Comparison of ENCODE assay signal across 9 cellular contexts in genomic region chr1:210332719-210333398, GRCh38. TPM values are rescaled to one million over a fixed set of nuclear protein-coding genes. Genes with fewer than 3 reads are reported as not detected.
DNase-seq lines count a peak whose midpoint lies in the region; ATAC-seq and TF ChIP-seq lines count a peak whose summit lies in the region.
"Had no signal": no experiment of that assay in that cellular context is flagged by ENCODE, and none has a peak within 500 bp of the region (broad histone marks: within the 10 kb centered on the region; RNA-seq: fewer than 3 reads in every experiment).

No MANE protein-coding gene starts in this region.

- H4K20me1 ChIP-seq in BLaER1 treated with 17β-estradiol and CSF1 and Interleukin-3, amounts not matched to agents 10 nM and 100 nM, result no peaks in the 10 kb centered on the region

- no peak for TF ChIP-seq POLR2A in erythroblast (IDR thresholded peaks at IDR 0.05; ENCODE audit: low read length)

- peaks cover 39% of the 10 kb centered on the region for H3K4me1 Mint-ChIP-seq in activated CD8-positive, alpha-beta memory T cell treated with anti-CD3 and anti-CD28 coated beads, Interleukin-2, amount 10 ng/mL, durations not matched to agents 7 days and 5 days

- H3K27me3 ChIP-seq in BLaER1 treated with 17β-estradiol and CSF1 and Interleukin-3, amounts not matched to agents 10 nM and 100 nM, result no peaks in the 10 kb centered on the region

- H3K9me3 ChIP-seq in BLaER1 treated with 17β-estradiol and CSF1 and Interleukin-3, amounts not matched to agents 10 nM and 100 nM (replicated peaks in 1 of 11), result no peaks in the 10 kb centered on the region
- H3K9me3 ChIP-seq: neutrophil had no signal

- peak; percentile 92 for DNase-seq in activated CD8-positive, alpha-beta memory T cell treated with anti-CD3 and anti-CD28 coated beads, Interleukin-2, amount 10 ng/mL, durations not matched to agents 7 days and 5 days
- peak; percentile 6 for DNase-seq in stimulated activated CD8-positive, alpha-beta memory T cell treated with anti-CD3 and anti-CD28 coated beads, Interleukin-15, amount 100 ng/mL, for 1 hour (ENCODE audit: low read depth)
- DNase-seq in AG08395 (ENCODE audit: low spot score) (no peak), erythroblast (lab: John Stamatoyannopoulos, UW) (no peak), AG08396 (ENCODE audit: low spot score) (no peak)

- no peak overlapping the region for H3K9ac ChIP-seq in BLaER1 treated with 17β-estradiol and CSF1 and Interleukin-3, amounts not matched to agents 10 nM and 100 nM

- peak overlapping the region; percentile 45 for H3K4me3 Mint-ChIP-seq in activated CD8-positive, alpha-beta memory T cell treated with anti-CD3 and anti-CD28 coated beads, Interleukin-2, amount 10 ng/mL, durations not matched to agents 7 days and 5 days

- peak overlapping the region in 9 of 11 experiments; percentile 14 to 77 (median 53); a peak in 17 of 22 replicates for H3K4me2 ChIP-seq in BLaER1 treated with 17β-estradiol and CSF1 and Interleukin-3, amounts not matched to agents 10 nM and 100 nM

- H3K27ac Mint-ChIP-seq in activated CD8-positive, alpha-beta memory T cell treated with anti-CD3 and anti-CD28 coated beads, Interleukin-2, amount 10 ng/mL, durations not matched to agents 7 days and 5 days, result peak overlapping the region; percentile 78

- no peak overlapping the region for H3K27ac ChIP-seq in BLaER1 treated with 17β-estradiol and CSF1 and Interleukin-3, amounts not matched to agents 10 nM and 100 nM
- H3K27ac ChIP-seq: neutrophil had no signal

- no peaks in the 10 kb centered on the region for H3K9me3 Mint-ChIP-seq in activated CD8-positive, alpha-beta memory T cell treated with anti-CD3 and anti-CD28 coated beads, Interleukin-2, amount 10 ng/mL, durations not matched to agents 7 days and 5 days (ENCODE audit: low read depth)

- CTCF ChIA-PET in activated CD8-positive, alpha-beta memory T cell treated with anti-CD3 and anti-CD28 coated beads, Interleukin-2, amount 10 ng/mL, durations not matched to agents 7 days and 5 days (lab: Charles Lee), result interaction anchor here (0.8 to 1.8 kb wide), 8 partner anchors 11 to 74 kb away, joined by 3 to 14 read pairs (median 4); no protein-coding TSS in a partner anchor

- no peak overlapping the region for H3K4me3 ChIP-seq in BLaER1 treated with 17β-estradiol and CSF1 and Interleukin-3, amounts not matched to agents 10 nM and 100 nM

- no peaks in the 10 kb centered on the region for H3K36me3 ChIP-seq in BLaER1 treated with 17β-estradiol and CSF1 and Interleukin-3, amounts not matched to agents 10 nM and 100 nM
- H3K36me3 ChIP-seq: neutrophil had no signal

- peaks cover 50% of the 10 kb centered on the region for H3K27me3 Mint-ChIP-seq in activated CD8-positive, alpha-beta memory T cell treated with anti-CD3 and anti-CD28 coated beads, Interleukin-2, amount 10 ng/mL, durations not matched to agents 7 days and 5 days

- ATAC-seq in GM19397 (IDR thresholded peaks at IDR 0.05; ENCODE audit: unreplicated experiment) (peak; percentile 70), HG03378 (IDR thresholded peaks at IDR 0.05; ENCODE audit: unreplicated experiment) (peak; percentile 88)
- ATAC-seq in activated CD8-positive, alpha-beta memory T cell treated with anti-CD3 and anti-CD28 coated beads, Interleukin-2, amount 10 ng/mL, durations not matched to agents 7 days and 5 days, result peak; percentile 69

- no peaks in the 10 kb centered on the region for H3K36me3 Mint-ChIP-seq in activated CD8-positive, alpha-beta memory T cell treated with anti-CD3 and anti-CD28 coated beads, Interleukin-2, amount 10 ng/mL, durations not matched to agents 7 days and 5 days

- H3K4me1 ChIP-seq in BLaER1 treated with 17β-estradiol and CSF1 and Interleukin-3, amounts not matched to agents 10 nM and 100 nM, result peaks cover 9 to 48% (median 36%) of the 10 kb centered on the region in 10 experiments; a peak in 18 of 20 replicates

RNA-seq across cellular contexts. Expression of gene HHAT, which starts 4.2 kb away (rescaled TPM):
- total RNA-seq in activated CD8-positive, alpha-beta memory T cell treated with anti-CD3 and anti-CD28 coated beads, Interleukin-2, amount 10 ng/mL, durations not matched to agents 7 days and 5 days, result under 1 TPM; 0.23 to 0.64 TPM

Comparison
In these comparisons a context has a peak if more than half of its experiments do, and no peak if none do; other contexts are left out.
1. DNase-seq: peak in activated CD8-positive, alpha-beta memory T cell treated with anti-CD3 and anti-CD28 coated beads, Interleukin-2, amount 10 ng/mL, durations not matched to agents 7 days and 5 days (single experiment) and stimulated activated CD8-positive, alpha-beta memory T cell treated with anti-CD3 and anti-CD28 coated beads, Interleukin-15, amount 100 ng/mL, for 1 hour (single experiment); none in AG08395 (single experiment), erythroblast (0 of 2) and AG08396 (single experiment).
2. Peak in every context shown above with its lines, with median percentiles within 50 percentile points of each other: ATAC-seq.